In the genomic region with DNA sequence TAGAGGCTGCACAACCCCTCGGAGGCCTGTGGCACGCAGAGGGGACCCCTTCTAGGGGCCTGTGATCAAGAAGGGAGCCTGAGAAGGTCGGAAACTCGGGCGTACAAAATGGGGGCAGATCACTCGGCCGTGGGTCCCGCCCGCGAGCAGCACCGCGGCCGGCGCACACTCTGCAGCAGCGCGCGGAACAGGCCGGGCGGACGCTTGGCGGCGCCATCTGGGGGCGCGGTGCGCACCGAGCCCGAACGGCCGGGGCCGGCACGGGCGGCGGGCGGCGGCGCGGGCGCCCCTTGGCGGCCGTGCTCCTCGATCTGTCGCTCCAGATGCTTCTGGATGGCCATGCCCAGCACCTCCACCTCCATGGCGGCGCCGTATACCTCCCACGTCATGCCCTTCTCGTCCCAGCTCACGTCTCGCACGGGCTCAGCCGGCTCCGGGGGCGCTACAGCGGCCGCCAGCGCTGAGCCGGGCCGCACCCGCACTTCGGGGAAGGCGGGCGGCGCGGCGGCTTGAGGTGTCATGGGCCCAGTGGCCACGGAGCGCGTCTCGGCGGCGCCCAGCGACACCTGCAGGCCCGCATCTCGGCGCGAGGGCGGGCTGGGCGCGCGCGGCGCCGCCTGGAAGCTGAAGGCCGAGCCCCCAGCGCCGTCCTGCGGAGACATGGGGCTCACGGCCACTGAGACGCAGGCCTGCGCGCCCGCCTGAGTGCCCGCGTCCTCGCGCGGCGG, we compare ENCODE assay signal across 10 cellular contexts. TPM values are rescaled to one million over a fixed set of nuclear protein-coding genes. Genes with fewer than 3 reads are reported as not detected.
DNase-seq lines count a peak whose midpoint lies in the region; ATAC-seq, FAIRE-seq and TF ChIP-seq lines count a peak whose summit lies in the region.
"Had no signal": no experiment of that assay in that cellular context is flagged by ENCODE, and none has a peak within 500 bp of the region (broad histone marks: within the 10 kb centered on the region; RNA-seq: fewer than 3 reads in every experiment).

No MANE protein-coding gene starts in this region.

- H3K4me1 Mint-ChIP-seq in activated CD8-positive, alpha-beta T cell treated with anti-CD3 and anti-CD28 coated beads for 36 hours (ENCODE audit: low read depth) = peaks cover 11% of the 10 kb centered on the region

- H3K79me1 ChIP-seq in trophoblast cell (ENCODE audit: low read length) = no peaks in the 10 kb centered on the region

- DNase-seq in activated CD8-positive, alpha-beta T cell treated with anti-CD3 and anti-CD28 coated beads for 36 hours = peak; percentile 77
- DNase-seq in endothelial cell of umbilical vein (ENCODE audit: low read depth, low spot score) (peak; percentile 60), trophoblast cell (peak; percentile 31 to 57), vagina (ENCODE audit: extremely low spot score in 2 of 2) (no peak), NCI-H2107 (lab: John Stamatoyannopoulos, UW) (no peak)

- H3K4ac ChIP-seq in trophoblast cell (ENCODE audit: low read depth, low read length) = no peak overlapping the region

- peak overlapping the region in 7 of 11 experiments; percentile 3 to 47 (median 33); a peak in 5 of 22 replicates for H3K9ac ChIP-seq in BLaER1 treated with 17β-estradiol and CSF1 and Interleukin-3, amounts not matched to agents 10 nM and 100 nM
- H3K9ac ChIP-seq in endothelial cell of umbilical vein (replicated peaks; ENCODE audit: extremely low read depth, insufficient read depth, low read length) (no peak overlapping the region), trophoblast cell (ENCODE audit: low read length) (no peak overlapping the region)

- CTCF ChIA-PET in activated CD8-positive, alpha-beta T cell treated with anti-CD3 and anti-CD28 coated beads for 36 hours (lab: Charles Lee) = interaction anchor here (0.9 to 2.7 kb wide), 12 partner anchors 9 to 220 kb away, joined by 3 to 15 read pairs (median 4); a partner anchor contains a TSS
- CTCF ChIA-PET in endothelial cell of umbilical vein (lab: Charles Lee) = interaction anchor here (0.9 to 2.5 kb wide), 8 partner anchors 9 to 867 kb away, joined by 3 to 10 read pairs (median 5); no protein-coding TSS in a partner anchor

- H3K9me3 Mint-ChIP-seq in activated CD8-positive, alpha-beta T cell treated with anti-CD3 and anti-CD28 coated beads for 36 hours = no peaks in the 10 kb centered on the region
- H3K9me3 Mint-ChIP-seq: brain had no signal

- no TSS peak for BruUV-seq in endothelial cell of umbilical vein (replicated peaks; lab: Mats Ljungman, UMichigan)

- peaks cover 0 to 84% (median 78%) of the 10 kb centered on the region in 11 experiments; a peak in 17 of 22 replicates for H4K20me1 ChIP-seq in BLaER1 treated with 17β-estradiol and CSF1 and Interleukin-3, amounts not matched to agents 10 nM and 100 nM
- no peaks in the 10 kb centered on the region for H4K20me1 ChIP-seq in endothelial cell of umbilical vein (replicated peaks; ENCODE audit: control insufficient read depth, extremely low read depth, insufficient read depth, low read length)

- no peak overlapping the region for H2BK12ac ChIP-seq in trophoblast cell (ENCODE audit: low read length)

- H3K27me3 ChIP-seq in BLaER1 treated with 17β-estradiol and CSF1 and Interleukin-3, amounts not matched to agents 10 nM and 100 nM = peaks cover 0 to 17% (median 8%) of the 10 kb centered on the region in 11 experiments; a peak in 11 of 22 replicates
- H3K27me3 ChIP-seq in endothelial cell of umbilical vein (ENCODE audit: control insufficient read depth in 2 of 2, insufficient read depth in 2 of 2, low read length in 2 of 2) (no peaks in the 10 kb centered on the region), trophoblast cell (ENCODE audit: insufficient read depth, low read length) (no peaks in the 10 kb centered on the region), vagina (no peaks in the 10 kb centered on the region)

- no peak overlapping the region for H3K27ac ChIP-seq in BLaER1 treated with 17β-estradiol and CSF1 and Interleukin-3, amounts not matched to agents 10 nM and 100 nM
- H3K27ac ChIP-seq in endothelial cell of umbilical vein (ENCODE audit: insufficient read depth, low read depth, low read length) = no peak overlapping the region
- H3K27ac ChIP-seq in trophoblast cell (ENCODE audit: low read depth, low read length) = no peak overlapping the region
- no peak overlapping the region for H3K27ac ChIP-seq in vagina

- peak overlapping the region; percentile 80 for H3K27ac Mint-ChIP-seq in activated CD8-positive, alpha-beta T cell treated with anti-CD3 and anti-CD28 coated beads for 36 hours
- H3K27ac Mint-ChIP-seq: brain had no signal

- H4K91ac ChIP-seq in trophoblast cell (ENCODE audit: low read depth, low read length) = no peak overlapping the region

- no peak for TF ChIP-seq POLR2A in endothelial cell of umbilical vein (IDR thresholded peaks at IDR 0.05; ENCODE audit: low read depth, low read length)
- TF ChIP-seq POLR2A in vagina (IDR thresholded peaks at IDR 0.05) = no peak

- POLR2A ChIA-PET in activated CD8-positive, alpha-beta T cell treated with anti-CD3 and anti-CD28 coated beads for 36 hours (lab: Charles Lee) = interaction anchor here (0.8 to 1.3 kb wide), 6 partner anchors 9 to 57 kb away, joined by 3 to 7 read pairs (median 3); no protein-coding TSS in a partner anchor
- POLR2A ChIA-PET in endothelial cell of umbilical vein (lab: Charles Lee) = no interaction called here

- intact Hi-C loops in activated CD8-positive, alpha-beta T cell treated with anti-CD3 and anti-CD28 coated beads for 36 hours (cut with micrococcal nuclease) = no loop called here
- intact Hi-C loops in endothelial cell of umbilical vein (cut with micrococcal nuclease) (loop anchor here (1.0 to 2.0 kb wide), 2 partner anchors 22 to 181 kb away; a partner anchor contains a TSS), vagina (cut with DNase I) (no loop called here)

- peak overlapping the region; percentile 67 for H3K4me3 Mint-ChIP-seq in activated CD8-positive, alpha-beta T cell treated with anti-CD3 and anti-CD28 coated beads for 36 hours
- H3K4me3 Mint-ChIP-seq: brain had no signal

- dilution Hi-C loops in endothelial cell of umbilical vein (cut with MboI; ENCODE audit: extremely low pct_ligation_motif_present, low sequenced_read_pairs) = no loop called here

- H3K4me3 ChIP-seq in BLaER1 treated with 17β-estradiol and CSF1 and Interleukin-3, amounts not matched to agents 10 nM and 100 nM = peak overlapping the region in 9 of 10 experiments; percentile 2 to 43 (median 40); a peak in 9 of 20 replicates
- H3K4me3 ChIP-seq in endothelial cell of umbilical vein (replicated peaks in 1 of 3; ENCODE audit: insufficient read depth in 1 of 3, low read depth in 1 of 3, low read length in 3 of 3) = peak overlapping the region in 1 of 3 experiments; percentile 34
- peak overlapping the region; percentile 24 for H3K4me3 ChIP-seq in trophoblast cell (ENCODE audit: low read depth, low read length)
- peak overlapping the region; percentile 27 to 37 for H3K4me3 ChIP-seq in vagina

- H3K4me1 ChIP-seq in BLaER1 treated with 17β-estradiol and CSF1 and Interleukin-3, amounts not matched to agents 10 nM and 100 nM = peaks cover 11 to 23% (median 16%) of the 10 kb centered on the region in 10 experiments; a peak in 18 of 20 replicates
- no peaks in the 10 kb centered on the region for H3K4me1 ChIP-seq in endothelial cell of umbilical vein (ENCODE audit: control insufficient read depth, extremely low read depth, insufficient read depth, low read length)
- no peaks in the 10 kb centered on the region for H3K4me1 ChIP-seq in trophoblast cell (ENCODE audit: control insufficient read depth in 1 of 2, insufficient read depth in 2 of 2, low read length in 2 of 2)
- no peaks in the 10 kb centered on the region for H3K4me1 ChIP-seq in vagina

- peak; percentile 54 for FAIRE-seq in endothelial cell of umbilical vein (lab: Jason Lieb, UNC)

- H3K79me2 ChIP-seq in endothelial cell of umbilical vein (ENCODE audit: control insufficient read depth, insufficient read depth, low read length) (no peaks in the 10 kb centered on the region), trophoblast cell (ENCODE audit: control insufficient read depth, insufficient read depth, low read length, poor library complexity) (no peaks in the 10 kb centered on the region)

- ATAC-seq in HG02588 (IDR thresholded peaks at IDR 0.05; ENCODE audit: unreplicated experiment) (peak; percentile 41), GM18867 (IDR thresholded peaks at IDR 0.05; ENCODE audit: unreplicated experiment) (no peak)
- ATAC-seq in activated CD8-positive, alpha-beta T cell treated with anti-CD3 and anti-CD28 coated beads for 36 hours = peak; percentile 84

- H2AFZ ChIP-seq in endothelial cell of umbilical vein (ENCODE audit: low read depth, low read length) (peak overlapping the region; percentile 63), trophoblast cell (ENCODE audit: insufficient read depth, low read length, poor library complexity) (no peak overlapping the region)

- H3K18ac ChIP-seq in trophoblast cell (ENCODE audit: low read length) = no peak overlapping the region

- peaks cover 0 to 12% (median 8%) of the 10 kb centered on the region in 11 experiments; a peak in 12 of 22 replicates for H3K9me3 ChIP-seq in BLaER1 treated with 17β-estradiol and CSF1 and Interleukin-3, amounts not matched to agents 10 nM and 100 nM (replicated peaks in 1 of 11)
- H3K9me3 ChIP-seq in endothelial cell of umbilical vein (replicated peaks; ENCODE audit: control insufficient read depth, insufficient read depth, low read length) (no peaks in the 10 kb centered on the region), trophoblast cell (ENCODE audit: insufficient read depth, low read depth, low read length) (peaks cover 12% of the 10 kb centered on the region), vagina (no peaks in the 10 kb centered on the region)

- no peak overlapping the region for H2AK5ac ChIP-seq in trophoblast cell (ENCODE audit: low read length)

- no peak overlapping the region for H2BK120ac ChIP-seq in trophoblast cell (ENCODE audit: insufficient read depth, low read length, poor library complexity)

- H3K14ac ChIP-seq in trophoblast cell (ENCODE audit: low read length) = no peak overlapping the region

- no peak overlapping the region for H4K8ac ChIP-seq in trophoblast cell (ENCODE audit: low read depth, low read length)

- H3K36me3 ChIP-seq in BLaER1 treated with 17β-estradiol and CSF1 and Interleukin-3, amounts not matched to agents 10 nM and 100 nM = peaks cover 15 to 63% (median 37%) of the 10 kb centered on the region in 11 experiments; a peak in 20 of 22 replicates
- H3K36me3 ChIP-seq in endothelial cell of umbilical vein (ENCODE audit: control insufficient read depth in 2 of 2, extremely low read depth in 1 of 2, insufficient read depth in 2 of 2, low read length in 2 of 2) = no peaks in the 10 kb centered on the region
- H3K36me3 ChIP-seq in trophoblast cell (ENCODE audit: control insufficient read depth in 1 of 2, insufficient read depth in 2 of 2, low read length in 2 of 2) = no peaks in the 10 kb centered on the region
- H3K36me3 ChIP-seq in vagina = no peaks in the 10 kb centered on the region

- no peak overlapping the region for H4K12ac ChIP-seq in trophoblast cell (ENCODE audit: low read depth, low read length)

- peaks cover 8% of the 10 kb centered on the region for H3K27me3 Mint-ChIP-seq in activated CD8-positive, alpha-beta T cell treated with anti-CD3 and anti-CD28 coated beads for 36 hours
- H3K27me3 Mint-ChIP-seq: brain had no signal

- peak overlapping the region; percentile 75 to 93 (median 81) for H3K4me2 ChIP-seq in BLaER1 treated with 17β-estradiol and CSF1 and Interleukin-3, amounts not matched to agents 10 nM and 100 nM
- H3K4me2 ChIP-seq in endothelial cell of umbilical vein (ENCODE audit: insufficient read depth, low read length) = peak overlapping the region; percentile 37
- peak overlapping the region; percentile 64 for H3K4me2 ChIP-seq in trophoblast cell (ENCODE audit: low read length)

- H2BK5ac ChIP-seq in trophoblast cell (ENCODE audit: low read depth, low read length, poor library complexity) = no peak overlapping the region

- no peaks in the 10 kb centered on the region for H3K36me3 Mint-ChIP-seq in activated CD8-positive, alpha-beta T cell treated with anti-CD3 and anti-CD28 coated beads for 36 hours (ENCODE audit: low read depth)

- peak; percentile 49 for TF ChIP-seq CTCF in activated CD8-positive, alpha-beta T cell treated with anti-CD3 and anti-CD28 coated beads for 36 hours (IDR thresholded peaks at IDR 0.05)
- TF ChIP-seq CTCF in endothelial cell of umbilical vein (IDR thresholded peaks at IDR 0.05; ENCODE audit: extremely low read depth in 1 of 2, insufficient read depth in 1 of 2, low read depth in 1 of 2, low read length in 2 of 2) = peak in 1 of 2 donors; percentile 26
- TF ChIP-seq CTCF in vagina (IDR thresholded peaks at IDR 0.05) = peak in 1 of 3 experiments; percentile 18

- no peak overlapping the region for H3K23ac ChIP-seq in trophoblast cell (ENCODE audit: low read length)

- no peaks in the 10 kb centered on the region for H3K9me1 ChIP-seq in endothelial cell of umbilical vein (replicated peaks; ENCODE audit: control insufficient read depth, extremely low read depth, insufficient read depth, low read length)

- WGBS in trophoblast cell (ENCODE audit: extremely low coverage, insufficient coverage, insufficient read length) = no CpG with 5 or more reads among the region's 98 CpGs

RNA-seq across cellular contexts. Expression of a gene that starts 13.1 kb away (rescaled TPM):
- total RNA-seq in activated CD8-positive, alpha-beta T cell treated with anti-CD3 and anti-CD28 coated beads for 36 hours = 1 to 10 TPM; 1.6 to 2.0 TPM
- total RNA-seq in endothelial cell of umbilical vein (9.3 and 10.4 TPM in 2 replicates), vagina (0.49 TPM)
- polyA plus RNA-seq in endothelial cell of umbilical vein = 2.4 and 2.6 TPM in 2 replicates
- polyA plus RNA-seq in endothelial cell of umbilical vein (2011; cell fraction: cytosol; rRNA removed) = 3.2 and 4.2 TPM in 2 replicates
- polyA plus RNA-seq in endothelial cell of umbilical vein (2011; cell fraction: nucleus; rRNA removed) = 2.6 and 3.1 TPM in 2 replicates
- polyA plus RNA-seq in endothelial cell of umbilical vein (2012) = 6.2 TPM in 2 replicates
- polyA minus RNA-seq in endothelial cell of umbilical vein = 2.7 and 3.4 TPM in 2 replicates
- 4.4 TPM for polyA minus RNA-seq in endothelial cell of umbilical vein (2011; cell fraction: cytosol; rRNA and poly(A)+ RNA removed)
- 1.8 and 2.9 TPM in 2 replicates for polyA minus RNA-seq in endothelial cell of umbilical vein (2011; cell fraction: nucleus; rRNA and poly(A)+ RNA removed)
- polyA plus RNA-seq in trophoblast cell (2013) = 1.4 and 1.5 TPM in 2 replicates

RNA-seq across cellular contexts. Expression of a gene that starts 33.5 kb away (rescaled TPM):
- under 1 TPM; 0.69 to 0.79 TPM for total RNA-seq in activated CD8-positive, alpha-beta T cell treated with anti-CD3 and anti-CD28 coated beads for 36 hours
- total RNA-seq in endothelial cell of umbilical vein (not detected in 2 replicates), vagina (not detected)
- 0.08 TPM in 1 of 2 replicates, not detected in the other for polyA plus RNA-seq in endothelial cell of umbilical vein
- polyA plus RNA-seq in endothelial cell of umbilical vein (2011; cell fraction: cytosol; rRNA removed) = 0.07 TPM in 1 of 2 replicates, not detected in the other
- 0.12 TPM in 1 of 2 replicates, not detected in the other for polyA plus RNA-seq in endothelial cell of umbilical vein (2011; cell fraction: nucleus; rRNA removed)
- polyA plus RNA-seq in endothelial cell of umbilical vein (2012) = not detected in 2 replicates
- polyA minus RNA-seq in endothelial cell of umbilical vein = not detected in 2 replicates
- polyA minus RNA-seq in endothelial cell of umbilical vein (2011; cell fraction: cytosol; rRNA and poly(A)+ RNA removed) = not detected
- not detected in 2 replicates for polyA minus RNA-seq in endothelial cell of umbilical vein (2011; cell fraction: nucleus; rRNA and poly(A)+ RNA removed)
- 0.11 TPM in 1 of 2 replicates, not detected in the other for polyA plus RNA-seq in trophoblast cell (2013)

RNA-seq across cellular contexts. Expression of a gene that starts 33.6 kb away (rescaled TPM):
- not detected for total RNA-seq in activated CD8-positive, alpha-beta T cell treated with anti-CD3 and anti-CD28 coated beads for 36 hours
- total RNA-seq in endothelial cell of umbilical vein (not detected in 2 replicates), vagina (not detected)
- not detected in 2 replicates for polyA plus RNA-seq in endothelial cell of umbilical vein
- not detected in 2 replicates for polyA plus RNA-seq in endothelial cell of umbilical vein (2011; cell fraction: cytosol; rRNA removed)
- not detected in 2 replicates for polyA plus RNA-seq in endothelial cell of umbilical vein (2011; cell fraction: nucleus; rRNA removed)
- polyA plus RNA-seq in endothelial cell of umbilical vein (2012) = not detected in 2 replicates
- polyA minus RNA-seq in endothelial cell of umbilical vein = not detected in 2 replicates
- polyA minus RNA-seq in endothelial cell of umbilical vein (2011; cell fraction: cytosol; rRNA and poly(A)+ RNA removed) = not detected
- polyA minus RNA-seq in endothelial cell of umbilical vein (2011; cell fraction: nucleus; rRNA and poly(A)+ RNA removed) = not detected in 2 replicates
- polyA plus RNA-seq in trophoblast cell (2013) = 0.55 and 0.62 TPM in 2 replicates
- total RNA-seq: Daoy had no signal

RNA-seq across cellular contexts. Expression of a gene that starts 47.7 kb away (rescaled TPM):
- total RNA-seq in activated CD8-positive, alpha-beta T cell treated with anti-CD3 and anti-CD28 coated beads for 36 hours = under 1 TPM; 0.23 to 0.47 TPM
- total RNA-seq in endothelial cell of umbilical vein (not detected in 2 replicates), vagina (not detected)
- not detected in 2 replicates for polyA plus RNA-seq in endothelial cell of umbilical vein
- polyA plus RNA-seq in endothelial cell of umbilical vein (2011; cell fraction: cytosol; rRNA removed) = not detected in 2 replicates
- not detected in 2 replicates for polyA plus RNA-seq in endothelial cell of umbilical vein (2011; cell fraction: nucleus; rRNA removed)
- 0.18 TPM in 1 of 2 replicates, not detected in the other for polyA plus RNA-seq in endothelial cell of umbilical vein (2012)
- not detected in 2 replicates for polyA minus RNA-seq in endothelial cell of umbilical vein
- not detected for polyA minus RNA-seq in endothelial cell of umbilical vein (2011; cell fraction: cytosol; rRNA and poly(A)+ RNA removed)
- not detected in 2 replicates for polyA minus RNA-seq in endothelial cell of umbilical vein (2011; cell fraction: nucleus; rRNA and poly(A)+ RNA removed)
- polyA plus RNA-seq in trophoblast cell (2013) = 0.01 and 0.04 TPM in 2 replicates
- total RNA-seq: Daoy had no signal

RNA-seq across cellular contexts. Expression of a gene that starts 50.4 kb away (rescaled TPM):
- total RNA-seq in activated CD8-positive, alpha-beta T cell treated with anti-CD3 and anti-CD28 coated beads for 36 hours = 10 to 100 TPM; 24.6 to 26.3 TPM
- total RNA-seq in endothelial cell of umbilical vein (55.9 and 57.0 TPM in 2 replicates), vagina (16.9 TPM)
- 64.1 and 73.3 TPM in 2 replicates for polyA plus RNA-seq in endothelial cell of umbilical vein
- 45.0 and 54.0 TPM in 2 replicates for polyA plus RNA-seq in endothelial cell of umbilical vein (2011; cell fraction: cytosol; rRNA removed)
- polyA plus RNA-seq in endothelial cell of umbilical vein (2011; cell fraction: nucleus; rRNA removed) = 85.7 and 95.0 TPM in 2 replicates
- 54.6 and 56.8 TPM in 2 replicates for polyA plus RNA-seq in endothelial cell of umbilical vein (2012)
- polyA minus RNA-seq in endothelial cell of umbilical vein = 91.1 and 94.5 TPM in 2 replicates
- polyA minus RNA-seq in endothelial cell of umbilical vein (2011; cell fraction: cytosol; rRNA and poly(A)+ RNA removed) = 12.0 TPM
- 30.8 and 33.2 TPM in 2 replicates for polyA minus RNA-seq in endothelial cell of umbilical vein (2011; cell fraction: nucleus; rRNA and poly(A)+ RNA removed)
- 18.3 and 18.4 TPM in 2 replicates for polyA plus RNA-seq in trophoblast cell (2013)

Comparison
In these comparisons a context has a peak if more than half of its experiments do, and no peak if none do; other contexts are left out.
1. H3K9ac ChIP-seq: peak in BLaER1 treated with 17β-estradiol and CSF1 and Interleukin-3, amounts not matched to agents 10 nM and 100 nM (7 of 11); none in endothelial cell of umbilical vein (single experiment) and trophoblast cell (single experiment).
2. DNase-seq: peak in activated CD8-positive, alpha-beta T cell treated with anti-CD3 and anti-CD28 coated beads for 36 hours (single experiment), endothelial cell of umbilical vein (single experiment) and trophoblast cell (2 of 2); none in vagina (0 of 2) and NCI-H2107 (single experiment).
3. Peak in every context shown above with its lines, with median percentiles within 50 percentile points of each other: H3K4me2 ChIP-seq.